Comparison of ENCODE assay signal across 16 cellular contexts in the genomic region with DNA sequence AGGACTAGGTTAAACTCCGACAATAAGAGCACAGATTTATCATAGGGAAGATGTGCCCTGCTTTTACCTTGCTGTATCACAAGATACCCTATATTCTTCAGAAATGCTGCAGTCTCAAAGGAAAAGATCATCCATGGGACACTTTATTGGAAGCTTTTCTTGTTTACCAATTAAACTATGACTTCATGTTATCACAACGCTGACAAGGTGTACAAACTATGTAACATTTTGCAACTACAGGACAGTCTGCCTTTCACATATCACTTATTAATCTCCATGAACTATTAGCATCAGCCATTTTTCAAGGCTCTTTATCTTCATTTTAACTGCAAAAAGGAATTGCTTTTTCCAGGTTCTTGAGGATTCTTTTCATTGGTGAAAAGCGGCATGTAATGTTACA. TPM values are rescaled to one million over a fixed set of nuclear protein-coding genes. Genes with fewer than 3 reads are reported as not detected.
DNase-seq lines count a peak whose midpoint lies in the region; TF ChIP-seq lines count a peak whose summit lies in the region.
"Had no signal": no experiment of that assay in that cellular context is flagged by ENCODE, and none has a peak within 500 bp of the region (broad histone marks: within the 10 kb centered on the region; RNA-seq: fewer than 3 reads in every experiment).

No MANE protein-coding gene starts in this region.

- no peaks in the 10 kb centered on the region for H3K9me3 ChIP-seq in CD8-positive, alpha-beta memory T cell (ENCODE audit: low read length)
- H3K9me3 ChIP-seq in sigmoid colon: no peaks in the 10 kb centered on the region
- H3K9me3 ChIP-seq: MG63, neutrophil, transverse colon had no signal

- TF ChIP-seq POLR2A in sigmoid colon (IDR thresholded peaks at IDR 0.05): no peak

- intact Hi-C loops in activated CD4-positive, alpha-beta memory T cell treated with anti-CD3 and anti-CD28 coated beads for 36 hours (cut with micrococcal nuclease): no loop called here
- intact Hi-C loops in sigmoid colon (cut with DNase I): no loop called here

- CTCF ChIA-PET in CD8-positive, alpha-beta memory T cell (lab: Charles Lee): interaction anchor here (1.4 kb wide), 1 partner anchor 17 kb away, joined by 3 read pairs; no protein-coding TSS in a partner anchor
- CTCF ChIA-PET in activated CD4-positive, alpha-beta memory T cell treated with anti-CD3 and anti-CD28 coated beads for 36 hours (lab: Charles Lee): interaction anchor here (1.0 to 1.5 kb wide), 2 partner anchors 12 to 33 kb away, joined by 3 to 5 read pairs; no protein-coding TSS in a partner anchor

- WGBS in sigmoid colon, 2 donors: 79 to 91% methylated on average over 3 of the region's 3 CpGs

- H3K4me1 Mint-ChIP-seq in T-helper 1 cell treated with Interleukin-12 subunit alpha and Interleukin-12 subunit beta and Interleukin-4 antibody, amounts not matched to agents 30 μg/mL and 1 μg/mL, for 36 hours (ENCODE audit: low read depth): peaks cover 62% of the 10 kb centered on the region
- peaks cover 83 to 97% (median 96%) of the 10 kb centered on the region in 3 donors for H3K4me1 Mint-ChIP-seq in CD8-positive, alpha-beta memory T cell
- peaks cover 85% of the 10 kb centered on the region for H3K4me1 Mint-ChIP-seq in activated CD4-positive, alpha-beta memory T cell treated with anti-CD3 and anti-CD28 coated beads for 36 hours (ENCODE audit: low read depth)

- no peak overlapping the region for H3K27ac ChIP-seq in CD8-positive, alpha-beta memory T cell (ENCODE audit: low read depth, low read length)
- H3K27ac ChIP-seq in sigmoid colon: no peak overlapping the region
- H3K27ac ChIP-seq: neutrophil, transverse colon had no signal

- TF ChIP-seq EP300 in sigmoid colon (IDR thresholded peaks at IDR 0.05): no peak

- peaks cover 43% of the 10 kb centered on the region for H3K36me3 Mint-ChIP-seq in T-helper 1 cell treated with Interleukin-12 subunit alpha and Interleukin-12 subunit beta and Interleukin-4 antibody, amounts not matched to agents 30 μg/mL and 1 μg/mL, for 36 hours (ENCODE audit: low read depth)
- H3K36me3 Mint-ChIP-seq in CD8-positive, alpha-beta memory T cell: peaks cover 21 to 62% (median 26%) of the 10 kb centered on the region in 3 donors
- H3K36me3 Mint-ChIP-seq in activated CD4-positive, alpha-beta memory T cell treated with anti-CD3 and anti-CD28 coated beads for 36 hours: peaks cover 56% of the 10 kb centered on the region

- H3K4me1 ChIP-seq in CD8-positive, alpha-beta memory T cell (ENCODE audit: insufficient read depth, low read length): peaks cover 63% of the 10 kb centered on the region
- peaks cover 0 to 24% (median 16%) of the 10 kb centered on the region in 4 donors for H3K4me1 ChIP-seq in sigmoid colon

- H3K4me3 ChIP-seq in CD8-positive, alpha-beta memory T cell (ENCODE audit: low read length): no peak overlapping the region
- H3K4me3 ChIP-seq in sigmoid colon: no peak overlapping the region
- H3K4me3 ChIP-seq: MG63, transverse colon had no signal

- H3K9me3 Mint-ChIP-seq in T-helper 1 cell treated with Interleukin-12 subunit alpha and Interleukin-12 subunit beta and Interleukin-4 antibody, amounts not matched to agents 30 μg/mL and 1 μg/mL, for 36 hours: no peaks in the 10 kb centered on the region
- no peaks in the 10 kb centered on the region for H3K9me3 Mint-ChIP-seq in CD8-positive, alpha-beta memory T cell
- no peaks in the 10 kb centered on the region for H3K9me3 Mint-ChIP-seq in activated CD4-positive, alpha-beta memory T cell treated with anti-CD3 and anti-CD28 coated beads for 36 hours

- POLR2A ChIA-PET in CD8-positive, alpha-beta memory T cell (lab: Charles Lee): no interaction called here
- POLR2A ChIA-PET in activated CD4-positive, alpha-beta memory T cell treated with anti-CD3 and anti-CD28 coated beads for 36 hours (lab: Charles Lee): interaction anchor here (0.9 to 4.0 kb wide), 4 partner anchors 8 to 68 kb away, joined by 3 to 23 read pairs (median 3); no protein-coding TSS in a partner anchor

- H3K27me3 ChIP-seq in CD8-positive, alpha-beta memory T cell (ENCODE audit: insufficient read depth, low read length, poor library complexity, severe bottlenecking): no peaks in the 10 kb centered on the region
- no peaks in the 10 kb centered on the region for H3K27me3 ChIP-seq in sigmoid colon
- H3K27me3 ChIP-seq: MG63, neutrophil, transverse colon had no signal

- no peak for TF ChIP-seq CTCF in sigmoid colon (IDR thresholded peaks at IDR 0.05)

- H3K36me3 ChIP-seq in CD8-positive, alpha-beta memory T cell (ENCODE audit: insufficient read depth, low read length): no peaks in the 10 kb centered on the region
- no peaks in the 10 kb centered on the region for H3K36me3 ChIP-seq in sigmoid colon
- H3K36me3 ChIP-seq: neutrophil, transverse colon had no signal

- no peak overlapping the region for H3K4me3 Mint-ChIP-seq in T-helper 1 cell treated with Interleukin-12 subunit alpha and Interleukin-12 subunit beta and Interleukin-4 antibody, amounts not matched to agents 30 μg/mL and 1 μg/mL, for 36 hours
- H3K4me3 Mint-ChIP-seq in CD8-positive, alpha-beta memory T cell: peak overlapping the region in 4 of 7 donors; percentile 38 to 75 (median 58)
- no peak overlapping the region for H3K4me3 Mint-ChIP-seq in activated CD4-positive, alpha-beta memory T cell treated with anti-CD3 and anti-CD28 coated beads for 36 hours
- H3K4me3 Mint-ChIP-seq: CD14-positive monocyte had no signal

- no peaks in the 10 kb centered on the region for H3K27me3 Mint-ChIP-seq in T-helper 1 cell treated with Interleukin-12 subunit alpha and Interleukin-12 subunit beta and Interleukin-4 antibody, amounts not matched to agents 30 μg/mL and 1 μg/mL, for 36 hours (ENCODE audit: low read depth)
- no peaks in the 10 kb centered on the region for H3K27me3 Mint-ChIP-seq in CD8-positive, alpha-beta memory T cell
- no peaks in the 10 kb centered on the region for H3K27me3 Mint-ChIP-seq in activated CD4-positive, alpha-beta memory T cell treated with anti-CD3 and anti-CD28 coated beads for 36 hours

- peak overlapping the region; percentile 65 for H3K27ac Mint-ChIP-seq in T-helper 1 cell treated with Interleukin-12 subunit alpha and Interleukin-12 subunit beta and Interleukin-4 antibody, amounts not matched to agents 30 μg/mL and 1 μg/mL, for 36 hours
- H3K27ac Mint-ChIP-seq in CD8-positive, alpha-beta memory T cell: peak overlapping the region in 7 of 8 donors; percentile 1 to 87 (median 68)
- peak overlapping the region; percentile 59 for H3K27ac Mint-ChIP-seq in activated CD4-positive, alpha-beta memory T cell treated with anti-CD3 and anti-CD28 coated beads for 36 hours
- H3K27ac Mint-ChIP-seq: CD14-positive monocyte had no signal

- no peak for DNase-seq in T-helper 1 cell
- DNase-seq in CD8-positive, alpha-beta memory T cell: no peak
- no peak for DNase-seq in activated CD4-positive, alpha-beta memory T cell treated with anti-CD3 and anti-CD28 coated beads for 36 hours
- DNase-seq in kidney tubule cell (ENCODE audit: low spot score): peak; percentile 50
- DNase-seq in ureter (ENCODE audit: low spot score): no peak
- DNase-seq in NCI-H1930 (lab: John Stamatoyannopoulos, UW): no peak
- DNase-seq in sigmoid colon: no peak
- DNase-seq: 8988T; DMS79 treated with DMSO at 0.1 percent for 48 hours; MG63; NCI-H526; stimulated activated CD4-positive, alpha-beta T cell treated with anti-CD3 and anti-CD28 coated beads, Interleukin-4, amount 100 ng/mL, for 24 hours; transverse colon had no signal

RNA-seq across cellular contexts. Expression of gene CBLB, which starts 34.0 kb away (rescaled TPM):
- 100 to 1,000 TPM; 112 to 113 TPM for total RNA-seq in CD8-positive, alpha-beta memory T cell
- polyA plus RNA-seq in CD8-positive, alpha-beta memory T cell: 67.7 TPM
- total RNA-seq in activated CD4-positive, alpha-beta memory T cell treated with anti-CD3 and anti-CD28 coated beads for 36 hours: 10 to 100 TPM; 86.1 to 88.2 TPM
- 90.8 TPM for total RNA-seq in ureter
- 10 to 100 TPM; 27.4 to 55.9 (median 48.3) TPM for total RNA-seq in sigmoid colon
- 10 to 100 TPM in 2 of 3 donors, 1 to 10 TPM in 1; 9.6 to 16.6 (median 15.2) TPM for polyA plus RNA-seq in sigmoid colon

Comparison
In these comparisons a context has a peak if more than half of its experiments do, and no peak if none do; other contexts are left out.
1. H3K4me3 Mint-ChIP-seq: peak in CD8-positive, alpha-beta memory T cell (4 of 7); none in T-helper 1 cell treated with Interleukin-12 subunit alpha and Interleukin-12 subunit beta and Interleukin-4 antibody, amounts not matched to agents 30 μg/mL and 1 μg/mL, for 36 hours (single experiment) and activated CD4-positive, alpha-beta memory T cell treated with anti-CD3 and anti-CD28 coated beads for 36 hours (single experiment).
2. Peak in every context shown above with its lines, with median percentiles within 50 percentile points of each other: H3K27ac Mint-ChIP-seq.